Comparison of ENCODE assay signal across 9 cellular contexts in genomic region chr16:83954577-83955016, GRCh38. TPM values are rescaled to one million over a fixed set of nuclear protein-coding genes. Genes with fewer than 3 reads are reported as not detected.
DNase-seq lines count a peak whose midpoint lies in the region; ATAC-seq and TF ChIP-seq lines count a peak whose summit lies in the region.
"Had no signal": no experiment of that assay in that cellular context is flagged by ENCODE, and none has a peak within 500 bp of the region (broad histone marks: within the 10 kb centered on the region; RNA-seq: fewer than 3 reads in every experiment).

No MANE protein-coding gene starts in this region.

- peaks cover 22% of the 10 kb centered on the region for H3F3A ChIP-seq in GM23248 (ENCODE audit: insufficient read depth)

- no peaks in the 10 kb centered on the region for H3K27me3 ChIP-seq in GM23248 (replicated peaks; ENCODE audit: insufficient read depth)

- peak; percentile 81 for DNase-seq in GM23248
- DNase-seq in glomerular visceral epithelial cell (ENCODE audit: extremely low spot score) = peak; percentile 53
- peak; percentile 30 for DNase-seq in pulmonary artery endothelial cell (ENCODE audit: low read depth, low spot score)
- no peak for DNase-seq in NCI-H82 (lab: John Stamatoyannopoulos, UW)
- DNase-seq in T-helper 9 cell = no peak
- DNase-seq in NCI-H2171 treated with DMSO at 0.1 percent for 48 hours (lab: John Stamatoyannopoulos, UW) = no peak

- H3K4me3 ChIP-seq in GM23248 = peak overlapping the region; percentile 81

- no peak overlapping the region; the same call in 1 of the 2 replicates for H2AFZ ChIP-seq in GM23248

- no peaks in the 10 kb centered on the region for H3K36me3 ChIP-seq in GM23248 (ENCODE audit: low read depth)

- no peaks in the 10 kb centered on the region for H3K9me2 ChIP-seq in GM23248 (ENCODE audit: insufficient read depth)

- no peak overlapping the region for H3K27ac ChIP-seq in GM23248

- no peaks in the 10 kb centered on the region for H3K9me3 ChIP-seq in GM23248 (ENCODE audit: low read depth)

- H3K4me1 ChIP-seq in GM23248 (ENCODE audit: insufficient read depth) = peaks cover 18% of the 10 kb centered on the region

- no peaks in the 10 kb centered on the region for H3K79me2 ChIP-seq in GM23248 (ENCODE audit: insufficient read depth)

- ATAC-seq in SK-N-SH treated with all-trans-retinoic acid at 6 μM for 48 hours (peak; percentile 6), GM21360 (IDR thresholded peaks at IDR 0.05; ENCODE audit: unreplicated experiment) (no peak)

- 53 to 57% methylated on average over 9 of the region's 9 CpGs for WGBS in GM23248 (ENCODE audit: low coverage in 1 of 2, low lambda C conversion rate in 2 of 2, missing lambda C conversion rate in 2 of 2), 2 experiments

- peak overlapping the region; percentile 82 for H3K4me2 ChIP-seq in GM23248 (ENCODE audit: unreplicated experiment)

- in situ Hi-C loops in GM23248 (cut with MboI) = no loop called here

- H3K9ac ChIP-seq in GM23248 = no peak overlapping the region

- no peaks in the 10 kb centered on the region for H4K20me1 ChIP-seq in GM23248 (ENCODE audit: insufficient read depth)

TF ChIP-seq in SK-N-SH treated with all-trans-retinoic acid at 6 μM for 48 hours, 23 proteins besides CTCF, POLR2A, EP300 and RAD21:
- TF ChIP-seq ZC3H10 (CRISPR knock-in tag; IDR thresholded peaks at IDR 0.05) (no peak), RARB (CRISPR knock-in tag; IDR thresholded peaks at IDR 0.05) (no peak)

RNA-seq across cellular contexts. Expression of gene OSGIN1, which starts 1.6 kb away (rescaled TPM):
- 0.63 and 1.1 TPM in 2 replicates for total RNA-seq in GM23248 (2014; rRNA removed; shearing (Covaris generic))
- 5.7 and 6.3 TPM in 2 replicates for polyA plus RNA-seq in GM23248 (2016; fragmentation: Nextera tagmentation; extraction: Ambion mirVana)
- 1.7 and 2.8 TPM in 2 replicates for total RNA-seq in pulmonary artery endothelial cell

RNA-seq across cellular contexts. Expression of gene NECAB2, which starts 13.4 kb away (rescaled TPM):
- total RNA-seq in GM23248 (2014; rRNA removed; shearing (Covaris generic)) = not detected in 2 replicates
- polyA plus RNA-seq in GM23248 (2016; fragmentation: Nextera tagmentation; extraction: Ambion mirVana) = 0.62 and 1.2 TPM in 2 replicates
- total RNA-seq in pulmonary artery endothelial cell = 0.04 and 0.20 TPM in 2 replicates
- total RNA-seq: activated CD8-positive, alpha-beta T cell treated with anti-CD3 and anti-CD28 coated beads, Interleukin-2, amount 10 ng/mL, durations not matched to agents 7 days and 5 days had no signal

RNA-seq across cellular contexts. Expression of gene MLYCD, which starts 55.7 kb away (rescaled TPM):
- 1.4 and 2.8 TPM in 2 replicates for total RNA-seq in GM23248 (2014; rRNA removed; shearing (Covaris generic))
- 1.8 and 2.2 TPM in 2 replicates for polyA plus RNA-seq in GM23248 (2016; fragmentation: Nextera tagmentation; extraction: Ambion mirVana)
- 2.0 and 2.2 TPM in 2 replicates for total RNA-seq in pulmonary artery endothelial cell

Comparison
In these comparisons a context has a peak if more than half of its experiments do, and no peak if none do; other contexts are left out.
1. DNase-seq: peak in GM23248 (single experiment), glomerular visceral epithelial cell (single experiment) and pulmonary artery endothelial cell (single experiment); none in NCI-H82 (single experiment), T-helper 9 cell (single experiment) and NCI-H2171 treated with DMSO at 0.1 percent for 48 hours (single experiment).